ENCODE assay signal across 27 cellular contexts in genomic region chr4:147071341-147071740, GRCh38.
"Had no signal": no experiment of that assay in that cellular context is flagged by ENCODE, and none has a peak within 500 bp of the region (broad histone marks: within the 10 kb centered on the region; RNA-seq: fewer than 3 reads in every experiment).

No MANE protein-coding gene starts in this region.

- H3K9me3 ChIP-seq: neutrophil, pancreas, prostate gland, right lobe of liver, thoracic aorta, thyroid gland had no signal

- H3K9me3 Mint-ChIP-seq: natural killer cell treated with Interleukin-12 subunit alpha and Interleukin-12 subunit beta and Interleukin-15 and Interleukin-18, amount 100 ng/mL, for 72 hours; stimulated activated effector memory CD8-positive, alpha-beta T cell treated with anti-CD3 and anti-CD28 coated beads, Interleukin-12 subunit alpha, Interleukin-12 subunit beta, amount 100 ng/mL, for 72 hours had no signal

- FAIRE-seq: pancreas, small intestine, urothelium cell line had no signal

- DNase-seq: nephron progenitor cell; nucleus accumbens; pancreas; right cardiac atrium; right lobe of liver; sigmoid colon; small intestine; stimulated activated CD4-positive, alpha-beta T cell treated with anti-CD3 and anti-CD28 coated beads, Interleukin-15, amount 100 ng/mL, for 24 hours; stimulated activated CD4-positive, alpha-beta T cell treated with anti-CD3 and anti-CD28 coated beads, Interleukin-2, amount 100 ng/mL, for 24 hours; stimulated activated CD4-positive, alpha-beta T cell treated with anti-CD3 and anti-CD28 coated beads, Interleukin-2, amount 100 ng/mL, for 48 hours; stimulated activated CD4-positive, alpha-beta T cell treated with anti-CD3 and anti-CD28 coated beads, Interleukin-4, amount 100 ng/mL, for 24 hours; stimulated activated naive B cell treated with anti-CD40 and anti-IgM and Interleukin-4, amounts not matched to agents 10 μg/mL and 1 μg/mL and 100 μg/mL, for 72 hours; stimulated activated naive CD4-positive, alpha-beta T cell treated with Interleukin-2 at 50 U/mL for 16 hours; stomach; thyroid gland; trophoblast cell; upper lobe of left lung had no signal

- H3K4me3 Mint-ChIP-seq: natural killer cell treated with Interleukin-12 subunit alpha and Interleukin-12 subunit beta and Interleukin-15 and Interleukin-18, amount 100 ng/mL, for 72 hours; nephron progenitor cell; neural crest cell; stimulated activated effector memory CD8-positive, alpha-beta T cell treated with anti-CD3 and anti-CD28 coated beads, Interleukin-12 subunit alpha, Interleukin-12 subunit beta, amount 100 ng/mL, for 72 hours; stimulated activated naive B cell treated with anti-CD40 and anti-IgM and Interleukin-4, amounts not matched to agents 10 μg/mL and 1 μg/mL and 100 μg/mL, for 72 hours; stimulated activated naive CD8-positive, alpha-beta T cell treated with anti-CD3 and anti-CD28 coated beads, Interleukin-15, Interleukin-2, amounts not matched to agents 100 ng/mL and 50 ng/mL, for 24 hours had no signal

- ATAC-seq: natural killer cell treated with Interleukin-12 subunit alpha and Interleukin-12 subunit beta and Interleukin-15 and Interleukin-18, amount 100 ng/mL, for 72 hours; pancreas; right cardiac atrium; right lobe of liver; stimulated activated effector memory CD8-positive, alpha-beta T cell treated with anti-CD3 and anti-CD28 coated beads, Interleukin-12 subunit alpha, Interleukin-12 subunit beta, amount 100 ng/mL, for 72 hours; stimulated activated naive B cell treated with anti-CD40 and anti-IgM and Interleukin-4, amounts not matched to agents 10 μg/mL and 1 μg/mL and 100 μg/mL, for 72 hours had no signal

- H3K4me1 ChIP-seq: pancreas, prostate gland, right lobe of liver, sigmoid colon, stomach, thyroid gland, tibial nerve, upper lobe of left lung, vagina had no signal

- H3K27ac ChIP-seq: neutrophil, pancreas, prostate gland, right lobe of liver, sigmoid colon, stomach, thoracic aorta, thyroid gland, tibial nerve, upper lobe of left lung, vagina had no signal

- H3K36me3 ChIP-seq: neutrophil, pancreas, prostate gland, right lobe of liver, sigmoid colon, stomach, thoracic aorta, thyroid gland, tibial nerve, upper lobe of left lung, vagina had no signal

- H3K36me3 Mint-ChIP-seq: natural killer cell treated with Interleukin-12 subunit alpha and Interleukin-12 subunit beta and Interleukin-15 and Interleukin-18, amount 100 ng/mL, for 72 hours; stimulated activated effector memory CD8-positive, alpha-beta T cell treated with anti-CD3 and anti-CD28 coated beads, Interleukin-12 subunit alpha, Interleukin-12 subunit beta, amount 100 ng/mL, for 72 hours had no signal

- H3K4me1 Mint-ChIP-seq: nephron progenitor cell; neural crest cell; stimulated activated effector memory CD8-positive, alpha-beta T cell treated with anti-CD3 and anti-CD28 coated beads, Interleukin-12 subunit alpha, Interleukin-12 subunit beta, amount 100 ng/mL, for 72 hours; stimulated activated naive B cell treated with anti-CD40 and anti-IgM and Interleukin-4, amounts not matched to agents 10 μg/mL and 1 μg/mL and 100 μg/mL, for 72 hours had no signal

- H3K27me3 ChIP-seq: neutrophil, right lobe of liver, sigmoid colon, stomach, thyroid gland, tibial nerve, upper lobe of left lung, vagina had no signal

- H3K4me3 ChIP-seq: pancreas, prostate gland, right lobe of liver, sigmoid colon, stomach, thoracic aorta, thyroid gland, tibial nerve, upper lobe of left lung, vagina had no signal

- H3K27ac Mint-ChIP-seq: natural killer cell treated with Interleukin-12 subunit alpha and Interleukin-12 subunit beta and Interleukin-15 and Interleukin-18, amount 100 ng/mL, for 72 hours; nephron progenitor cell; stimulated activated effector memory CD8-positive, alpha-beta T cell treated with anti-CD3 and anti-CD28 coated beads, Interleukin-12 subunit alpha, Interleukin-12 subunit beta, amount 100 ng/mL, for 72 hours; stimulated activated naive B cell treated with anti-CD40 and anti-IgM and Interleukin-4, amounts not matched to agents 10 μg/mL and 1 μg/mL and 100 μg/mL, for 72 hours; stimulated activated naive CD8-positive, alpha-beta T cell treated with anti-CD3 and anti-CD28 coated beads, Interleukin-15, Interleukin-2, amounts not matched to agents 100 ng/mL and 50 ng/mL, for 24 hours had no signal
